In the genomic region with DNA sequence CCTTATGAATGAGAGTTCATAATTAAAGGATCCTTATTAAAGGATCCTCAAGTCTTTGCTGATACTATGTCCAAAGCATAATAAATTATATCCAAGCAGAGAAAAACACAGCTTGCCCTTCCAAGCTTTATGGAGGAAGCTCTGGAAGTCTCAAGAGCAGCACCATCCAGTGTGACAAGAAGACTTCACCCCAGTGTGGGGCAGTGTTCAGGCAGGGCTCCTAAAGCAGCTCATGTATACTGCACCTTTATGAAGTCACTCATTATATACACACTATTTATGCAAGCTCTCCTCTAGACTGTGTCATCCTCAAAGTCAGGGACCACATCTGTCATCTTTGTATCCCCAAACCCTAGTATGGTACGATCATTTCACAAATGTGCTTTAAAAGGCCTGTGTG, we compare ENCODE assay signal across 18 cellular contexts. TPM values are rescaled to one million over a fixed set of nuclear protein-coding genes. Genes with fewer than 3 reads are reported as not detected.
DNase-seq lines count a peak whose midpoint lies in the region; ATAC-seq, FAIRE-seq and TF ChIP-seq lines count a peak whose summit lies in the region.
"Had no signal": no experiment of that assay in that cellular context is flagged by ENCODE, and none has a peak within 500 bp of the region (broad histone marks: within the 10 kb centered on the region; RNA-seq: fewer than 3 reads in every experiment).

No MANE protein-coding gene starts in this region.

- H2BK15ac ChIP-seq in IMR-90 (ENCODE audit: low read depth, low read length), result peak overlapping the region; percentile 10; the same call in 1 of the 3 replicates

- TF ChIP-seq CTCF in A549 (IDR thresholded peaks at IDR 0.05) (no peak), IMR-90 (conservative IDR thresholded peaks at IDR 0.05; ENCODE audit: low read depth, low read length) (no peak), coronary artery (IDR thresholded peaks at IDR 0.05) (no peak), psoas muscle (IDR thresholded peaks at IDR 0.05) (no peak), MM.1S (IDR thresholded peaks at IDR 0.05; ENCODE audit: low read length) (no peak)

- H3K4me1 ChIP-seq in A549 (peaks cover 34% of the 10 kb centered on the region; the same call in 2 of the 3 replicates), IMR-90 (ENCODE audit: control insufficient read depth, insufficient read depth, low read length) (peaks cover 34% of the 10 kb centered on the region), psoas muscle (no peaks in the 10 kb centered on the region), MM.1S (ENCODE audit: low read length) (no peaks in the 10 kb centered on the region)

- H4K20me1 ChIP-seq in IMR-90 (ENCODE audit: insufficient read depth, low read length) (peaks cover 67% of the 10 kb centered on the region), MM.1S (ENCODE audit: insufficient read depth, low read length) (no peaks in the 10 kb centered on the region)

- peak overlapping the region; percentile 48; the same call in 1 of the 2 replicates for H3K56ac ChIP-seq in IMR-90 (ENCODE audit: extremely low read depth, insufficient read depth, low read length)

- H3K4me3 ChIP-seq in A549 (no peak overlapping the region), IMR-90 (ENCODE audit: insufficient read depth, low read depth, low read length) (no peak overlapping the region), coronary artery (peak overlapping the region; percentile 6), psoas muscle (no peak overlapping the region), MM.1S (ENCODE audit: low read length) (no peak overlapping the region)

- BruUV-seq in IMR-90 (replicated peaks; lab: Mats Ljungman, UMichigan), result no TSS peak

- no peak overlapping the region for H4K91ac ChIP-seq in IMR-90 (ENCODE audit: insufficient read depth, low read depth, low read length)

- no peaks in the 10 kb centered on the region for H3K27me3 ChIP-seq in IMR-90 (ENCODE audit: control insufficient read depth, insufficient read depth, low read length)
- H3K27me3 ChIP-seq in psoas muscle (ENCODE audit: insufficient read depth in 3 of 3, low read length in 2 of 3), result no peaks in the 10 kb centered on the region
- H3K27me3 ChIP-seq in MM.1S (replicated peaks; ENCODE audit: insufficient read depth, low read length), result no peaks in the 10 kb centered on the region

- TF ChIP-seq RAD21 in A549 (conservative IDR thresholded peaks at IDR 0.05 in 1 of 2, IDR thresholded peaks at IDR 0.05 in 1 of 2), result no peak
- TF ChIP-seq RAD21 in IMR-90 (IDR thresholded peaks at IDR 0.05; ENCODE audit: low read length), result no peak

- no peaks in the 10 kb centered on the region for H3K9me2 ChIP-seq in MM.1S (replicated peaks; ENCODE audit: insufficient read depth, low read length)

- peak overlapping the region; percentile 85 for H2BK5ac ChIP-seq in IMR-90 (ENCODE audit: low read depth, low read length, poor library complexity, severe bottlenecking)

- peak overlapping the region; percentile 23; the same call in 1 of the 3 replicates for H3K4me2 ChIP-seq in A549
- peak overlapping the region; percentile 57; the same call in 1 of the 2 replicates for H3K4me2 ChIP-seq in IMR-90 (ENCODE audit: low read depth, low read length)
- H3K4me2 ChIP-seq in MM.1S (ENCODE audit: low read depth, low read length), result no peak overlapping the region

- dilution Hi-C loops in IMR-90 (cut with HindIII; ENCODE audit: low sequenced_read_pairs, unreplicated experiment), result no loop called here

- FAIRE-seq in A549 (lab: Jason Lieb, UNC), result no peak
- FAIRE-seq: H1, islet of Langerhans had no signal

- H2BK120ac ChIP-seq in IMR-90 (ENCODE audit: low read depth, low read length), result peak overlapping the region; percentile 62; the same call in 1 of the 2 replicates

- H3K79me2 ChIP-seq in MM.1S (ENCODE audit: low read length), result no peaks in the 10 kb centered on the region

- 64% methylated on average over 1 of the region's 1 CpG for WGBS in A549 (ENCODE audit: missing lambda C conversion rate)
- no CpG with 5 or more reads among the region's 1 CpG for WGBS in IMR-90 (ENCODE audit: extremely low coverage in 2 of 2, insufficient read length in 1 of 2), 2 experiments
- WGBS in psoas muscle, 3 donors, result 65 to 80% (median 66%) methylated on average over 1 of the region's 1 CpG

- no peak overlapping the region for H3K27ac ChIP-seq in A549
- H3K27ac ChIP-seq in IMR-90 (ENCODE audit: insufficient read depth, low read length), result peak overlapping the region; percentile 31; the same call in 1 of the 2 replicates
- peak overlapping the region; percentile 80 to 83 for H3K27ac ChIP-seq in coronary artery
- H3K27ac ChIP-seq in psoas muscle, result peak overlapping the region; percentile 7
- H3K27ac ChIP-seq in MM.1S (ENCODE audit: low read length), result no peak overlapping the region
- H3K27ac ChIP-seq in substantia nigra (ENCODE audit: low read depth, low read length, poor library complexity, severe bottlenecking), result no peak overlapping the region

- ATAC-seq in A549 (peak; percentile 60 to 75; a peak in 5 of 6 replicates), IMR-90 (ENCODE audit: low read depth) (peak; percentile 22; the same call in 1 of the 2 replicates), psoas muscle (no peak)
- ATAC-seq: activated CD4-positive, CD25-positive, alpha-beta regulatory T cell treated with anti-CD3 and anti-CD28 coated beads, Interleukin-2, amount 50 U/mL, for 24 hours; activated CD8-positive, alpha-beta memory T cell treated with anti-CD3 and anti-CD28 coated beads, Interleukin-2, amount 10 ng/mL, durations not matched to agents 7 days and 5 days had no signal

- CTCF ChIA-PET in A549 (lab: Yijun Ruan, JAX) (interaction anchor here (0.7 to 2.5 kb wide), 4 partner anchors 12 to 261 kb away, joined by 3 to 6 read pairs (median 4); partner anchors contain the start of gene CCN1), IMR-90 (lab: Yijun Ruan, JAX) (interaction anchor here (1.1 kb wide), 2 partner anchors 9 to 20 kb away, joined by 3 to 5 read pairs; no protein-coding TSS in a partner anchor)

- H2BK20ac ChIP-seq in IMR-90 (ENCODE audit: low read depth, low read length), result peak overlapping the region; percentile 48; the same call in 1 of the 2 replicates

- peaks cover 36% of the 10 kb centered on the region for H3K9me1 ChIP-seq in IMR-90 (ENCODE audit: insufficient read depth, low read length)

- peak overlapping the region in 1 of 2 experiments; percentile 50; a peak in 2 of 4 replicates for H4K8ac ChIP-seq in IMR-90 (ENCODE audit: low read depth in 2 of 2, low read length in 2 of 2)

- peaks cover 3% of the 10 kb centered on the region; the same call in 1 of the 2 replicates for H3K36me3 ChIP-seq in IMR-90 (ENCODE audit: control insufficient read depth, insufficient read depth, low read length)
- no peaks in the 10 kb centered on the region for H3K36me3 ChIP-seq in psoas muscle (ENCODE audit: insufficient read depth in 1 of 2, low read depth in 1 of 2)
- no peaks in the 10 kb centered on the region for H3K36me3 ChIP-seq in MM.1S (replicated peaks; ENCODE audit: insufficient read depth, low read length)

- H3K9me3 ChIP-seq in A549 (no peaks in the 10 kb centered on the region), IMR-90 (ENCODE audit: control insufficient read depth, insufficient read depth, low read length) (no peaks in the 10 kb centered on the region), psoas muscle (no peaks in the 10 kb centered on the region), MM.1S (replicated peaks; ENCODE audit: insufficient read depth, low read length) (no peaks in the 10 kb centered on the region)

- H2AFZ ChIP-seq in IMR-90 (replicated peaks; ENCODE audit: low read length, poor library complexity) (no peak overlapping the region), MM.1S (ENCODE audit: low read length) (no peak overlapping the region)

- peak overlapping the region; percentile 40; the same call in 1 of the 2 replicates for H3K18ac ChIP-seq in IMR-90 (ENCODE audit: low read depth, low read length)

- POLR2A ChIA-PET in A549 (lab: Yijun Ruan, JAX), result interaction anchor here (1.2 kb wide), 1 partner anchor 13 kb away, joined by 3 read pairs; no protein-coding TSS in a partner anchor
- POLR2A ChIA-PET in IMR-90 (lab: Charles Lee; ENCODE audit: unreplicated experiment), result no interaction called here

- no peak for TF ChIP-seq EP300 in A549 (IDR thresholded peaks at IDR 0.05)

- H3K23ac ChIP-seq in IMR-90 (ENCODE audit: low read depth, low read length), result peak overlapping the region; percentile 73; the same call in 1 of the 2 replicates

- intact Hi-C loops in IMR-90 (cut with micrococcal nuclease) (loop anchor here (2.0 kb wide), 1 partner anchor 14 kb away; no protein-coding TSS in a partner anchor), psoas muscle (cut with DNase I) (no loop called here)

- H2AK5ac ChIP-seq in IMR-90 (ENCODE audit: low read depth, low read length), result no peak overlapping the region

- no peaks in the 10 kb centered on the region for H3F3A ChIP-seq in MM.1S (ENCODE audit: insufficient read depth, low read length)

- DNase-seq in A549 (ENCODE audit: low read depth in 1 of 2, low spot score in 1 of 2) (no peak), IMR-90 (no peak), coronary artery (ENCODE audit: low spot score) (no peak), psoas muscle (no peak), KBM-7 (no peak), MM.1S (no peak), substantia nigra (lab: John Stamatoyannopoulos, UW) (no peak), AG08396 (ENCODE audit: low spot score) (no peak)
- DNase-seq: activated CD8-positive, alpha-beta memory T cell treated with anti-CD3 and anti-CD28 coated beads, Interleukin-2, amount 10 ng/mL, durations not matched to agents 7 days and 5 days; activated effector memory CD4-positive, alpha-beta T cell treated with Interleukin-2 at 50 U/mL for 16 hours; glutamatergic neuron; midbrain; NCI-H1694; NCI-H446 treated with DMSO at 0.1 percent for 48 hours; SIG-M5 had no signal

- H3K14ac ChIP-seq in IMR-90 (replicated peaks; ENCODE audit: low read depth, low read length), result peak overlapping the region; percentile 80

- H3K9ac ChIP-seq in IMR-90 (ENCODE audit: low read depth, low read length), result no peak overlapping the region; the same call in 1 of the 2 replicates
- H3K9ac ChIP-seq in MM.1S (ENCODE audit: low read length), result no peak overlapping the region

- TF ChIP-seq POLR2A in A549 (IDR thresholded peaks at IDR 0.05; ENCODE audit: low read length) (no peak), IMR-90 (IDR thresholded peaks at IDR 0.05; ENCODE audit: low read depth, low read length) (no peak)

- H2AK9ac ChIP-seq in IMR-90 (replicated peaks; ENCODE audit: low read depth, low read length, poor library complexity), result no peak overlapping the region

- H3K4ac ChIP-seq in IMR-90 (ENCODE audit: low read depth, low read length), result peak overlapping the region; percentile 68; the same call in 1 of the 2 replicates

- H3K79me1 ChIP-seq in IMR-90 (ENCODE audit: low read depth in 1 of 2, low read length in 2 of 2), result peaks cover 13 to 65% of the 10 kb centered on the region in 2 experiments

- H4K5ac ChIP-seq in IMR-90 (ENCODE audit: low read depth, low read length), result peak overlapping the region; percentile 1; the same call in 1 of the 2 replicates

- in situ Hi-C loops in IMR-90 (cut with MboI; ENCODE audit: low sequenced_read_pairs) (no loop called here), KBM-7 (cut with MboI; ENCODE audit: low pct_unique_long_range_greater_than_20kb, low sequenced_read_pairs) (no loop called here)

RNA-seq across cellular contexts. Expression of gene CCN1, which starts 11.9 kb away (rescaled TPM):
- polyA plus RNA-seq in A549 (2011; rRNA removed) (46.5 and 57.2 TPM in 2 replicates), A549 (2017; fragmentation: RNase III; extraction: RNeasy Plus Mini Kit Qiagen cat#74134 plus additional on column Dnase treatment) (58.1 to 90.6 TPM (median 62.5 TPM) in 3 replicates), IMR-90 (2012; rRNA removed) (819 and 905 TPM in 2 replicates), psoas muscle (10 to 100 TPM in 2 of 3 donors, 1 to 10 TPM in 1; 10.0 to 21.6 (median 20.5) TPM)
- polyA plus RNA-seq in A549 (2012; cell fraction: cytosol; rRNA removed), result 82.1 and 97.6 TPM in 2 replicates
- polyA plus RNA-seq in A549 (2012; cell fraction: nucleus; rRNA removed), result 197 and 256 TPM in 2 replicates
- polyA minus RNA-seq in A549 (2011; rRNA and poly(A)+ RNA removed), result 31.6 and 37.0 TPM in 2 replicates
- total RNA-seq in IMR-90 (2012; rRNA removed) (76.9 and 90.3 TPM in 2 replicates), psoas muscle (100 to 1,000 TPM in 2 of 4 donors, 10 to 100 TPM in 2; 43.3 to 171 (median 103) TPM)
- polyA plus RNA-seq in IMR-90 (2012; cell fraction: cytosol; rRNA removed), result 700 and 814 TPM in 2 replicates
- polyA plus RNA-seq in IMR-90 (2012; cell fraction: nucleus; rRNA removed; ENCODE audit: low replicate concordance), result 1,179 and 1,372 TPM in 2 replicates
- total RNA-seq: activated CD8-positive, alpha-beta memory T cell treated with anti-CD3 and anti-CD28 coated beads, Interleukin-2, amount 10 ng/mL, durations not matched to agents 7 days and 5 days had no signal

Comparison
In these comparisons a context has a peak if more than half of its experiments do, and no peak if none do; other contexts are left out.
1. ATAC-seq: peak in A549 (2 of 2) and IMR-90 (single experiment); none in psoas muscle (0 of 4).
2. H3K27ac ChIP-seq: peak in IMR-90 (single experiment), coronary artery (2 of 2) and psoas muscle (single experiment); none in A549 (0 of 2), MM.1S (single experiment) and substantia nigra (single experiment).